Comparison of ENCODE assay signal across 1 cellular context in genomic region chr20:58996226-58996611, GRCh38.
TF ChIP-seq lines count a peak whose summit lies in the region.

No MANE protein-coding gene starts in this region.

TF ChIP-seq in GM12878, 131 proteins besides CTCF, POLR2A, EP300 and RAD21:
- TF ChIP-seq POLR2AphosphoS5 (IDR thresholded peaks at IDR 0.05; ENCODE audit: low read length) (peak; percentile 56; the same call in 1 of the 2 replicates), SREBF2 (IDR thresholded peaks at IDR 0.05; ENCODE audit: low read length) (no peak)
